15 cellular contexts compared by ENCODE assay signal in genomic region chr6:52369234-52369633, GRCh38. TPM values are rescaled to one million over a fixed set of nuclear protein-coding genes. Genes with fewer than 3 reads are reported as not detected.
DNase-seq lines count a peak whose midpoint lies in the region; ATAC-seq and TF ChIP-seq lines count a peak whose summit lies in the region.
"Had no signal": no experiment of that assay in that cellular context is flagged by ENCODE, and none has a peak within 500 bp of the region (broad histone marks: within the 10 kb centered on the region; RNA-seq: fewer than 3 reads in every experiment).

No MANE protein-coding gene starts in this region.

- H3K4me1 ChIP-seq in liver (ENCODE audit: control insufficient read depth in 4 of 4, insufficient read depth in 4 of 4, low read length in 3 of 4), result peaks cover 4 to 14% (median 7%) of the 10 kb centered on the region in 4 donors
- H3K4me1 ChIP-seq in aorta (ENCODE audit: control insufficient read depth in 1 of 2, insufficient read depth in 2 of 2, low read length in 2 of 2), result no peaks in the 10 kb centered on the region
- H3K4me1 ChIP-seq: BLaER1 had no signal

- H3K36me3 ChIP-seq in liver (ENCODE audit: control insufficient read depth in 4 of 4, insufficient read depth in 3 of 4, low read depth in 1 of 4, low read length in 3 of 4) (no peaks in the 10 kb centered on the region), aorta (ENCODE audit: control insufficient read depth in 1 of 2, insufficient read depth in 2 of 2, low read length in 1 of 2) (no peaks in the 10 kb centered on the region)

- peaks cover 22% of the 10 kb centered on the region for H3K36me3 Mint-ChIP-seq in activated naive CD4-positive, alpha-beta T cell treated with anti-CD3 and anti-CD28 coated beads, Interleukin-2, amount 50 U/mL, for 24 hours

- 57% methylated on average over 2 of the region's 2 CpGs for WGBS in liver
- WGBS in aorta, 2 donors, result 96% methylated on average over 2 of the region's 2 CpGs

- peak overlapping the region; percentile 79 for H3K27ac Mint-ChIP-seq in activated naive CD4-positive, alpha-beta T cell treated with anti-CD3 and anti-CD28 coated beads, Interleukin-2, amount 50 U/mL, for 24 hours
- H3K27ac Mint-ChIP-seq: HFFc6 had no signal

- H3K9me3 Mint-ChIP-seq in activated naive CD4-positive, alpha-beta T cell treated with anti-CD3 and anti-CD28 coated beads, Interleukin-2, amount 50 U/mL, for 24 hours, result no peaks in the 10 kb centered on the region

- no peak for DNase-seq in activated naive CD4-positive, alpha-beta T cell (lab: John Stamatoyannopoulos, UW)
- DNase-seq in aorta (no peak), D341Med (ENCODE audit: low spot score) (no peak)
- DNase-seq: DMS53, GF-D8, HCEC 1CT, HFFc6 had no signal

- no peak for ATAC-seq in aorta (ENCODE audit: low FRiP score)
- ATAC-seq in HG03175 (IDR thresholded peaks at IDR 0.05; ENCODE audit: unreplicated experiment), result no peak
- ATAC-seq: K562 had no signal

- no peak overlapping the region for H3K4me3 Mint-ChIP-seq in activated naive CD4-positive, alpha-beta T cell treated with anti-CD3 and anti-CD28 coated beads, Interleukin-2, amount 50 U/mL, for 24 hours
- H3K4me3 Mint-ChIP-seq: HFFc6 had no signal

- H3K9me3 ChIP-seq in liver (ENCODE audit: control insufficient read depth in 4 of 4, low read length in 3 of 4), result no peaks in the 10 kb centered on the region
- H3K9me3 ChIP-seq in aorta (ENCODE audit: control insufficient read depth, low read length), result no peaks in the 10 kb centered on the region
- H3K9me3 ChIP-seq: BLaER1 had no signal

- TF ChIP-seq RAD21 in liver (IDR thresholded peaks at IDR 0.05), result no peak

- H3K9ac ChIP-seq in liver (ENCODE audit: low read depth in 1 of 2, low read length in 2 of 2), result no peak overlapping the region
- H3K9ac ChIP-seq: BLaER1 had no signal

- no peak overlapping the region for H3K4me3 ChIP-seq in liver (ENCODE audit: low read depth in 1 of 3, low read length in 3 of 3)
- H3K4me3 ChIP-seq in aorta (ENCODE audit: low read length in 2 of 2), result no peak overlapping the region
- H3K4me3 ChIP-seq: BLaER1, K562 had no signal

- peaks cover 87% of the 10 kb centered on the region for H3K4me1 Mint-ChIP-seq in activated naive CD4-positive, alpha-beta T cell treated with anti-CD3 and anti-CD28 coated beads, Interleukin-2, amount 50 U/mL, for 24 hours

- no peaks in the 10 kb centered on the region for H3K27me3 ChIP-seq in liver (ENCODE audit: control insufficient read depth in 4 of 4, insufficient read depth in 4 of 4, low read length in 3 of 4)
- no peaks in the 10 kb centered on the region for H3K27me3 ChIP-seq in aorta (ENCODE audit: control insufficient read depth in 1 of 2, insufficient read depth in 2 of 2, low read length in 1 of 2)
- H3K27me3 ChIP-seq: BLaER1 had no signal

- H3K27ac ChIP-seq in cingulate gyrus (ENCODE audit: low read depth, low read length), result peak overlapping the region; percentile 2
- no peak overlapping the region for H3K27ac ChIP-seq in liver (ENCODE audit: low read depth in 1 of 2, low read length in 2 of 2)
- H3K27ac ChIP-seq in aorta (ENCODE audit: low read depth in 1 of 2, low read length in 2 of 2), result no peak overlapping the region
- H3K27ac ChIP-seq: 22Rv1, BLaER1, HL-60 had no signal

- H3K27me3 Mint-ChIP-seq in activated naive CD4-positive, alpha-beta T cell treated with anti-CD3 and anti-CD28 coated beads, Interleukin-2, amount 50 U/mL, for 24 hours, result no peaks in the 10 kb centered on the region

- intact Hi-C loops in aorta (cut with DNase I), result no loop called here

- TF ChIP-seq CTCF in liver (IDR thresholded peaks at IDR 0.05; ENCODE audit: low read depth, low read length, missing input control), result no peak

TF ChIP-seq in liver, 16 proteins besides CTCF, POLR2A, EP300 and RAD21:
- no peak for TF ChIP-seq FOXA1 (IDR thresholded peaks at IDR 0.05)
- no peak for TF ChIP-seq RXRA (IDR thresholded peaks at IDR 0.05)
- TF ChIP-seq HNF4A (conservative IDR thresholded peaks at IDR 0.05), result peak; percentile 15 to 17
- no peak for TF ChIP-seq TAF1 (conservative IDR thresholded peaks at IDR 0.05)
- TF ChIP-seq FOXA2 (IDR thresholded peaks at IDR 0.05), result no peak
- TF ChIP-seq, protein P1, sequence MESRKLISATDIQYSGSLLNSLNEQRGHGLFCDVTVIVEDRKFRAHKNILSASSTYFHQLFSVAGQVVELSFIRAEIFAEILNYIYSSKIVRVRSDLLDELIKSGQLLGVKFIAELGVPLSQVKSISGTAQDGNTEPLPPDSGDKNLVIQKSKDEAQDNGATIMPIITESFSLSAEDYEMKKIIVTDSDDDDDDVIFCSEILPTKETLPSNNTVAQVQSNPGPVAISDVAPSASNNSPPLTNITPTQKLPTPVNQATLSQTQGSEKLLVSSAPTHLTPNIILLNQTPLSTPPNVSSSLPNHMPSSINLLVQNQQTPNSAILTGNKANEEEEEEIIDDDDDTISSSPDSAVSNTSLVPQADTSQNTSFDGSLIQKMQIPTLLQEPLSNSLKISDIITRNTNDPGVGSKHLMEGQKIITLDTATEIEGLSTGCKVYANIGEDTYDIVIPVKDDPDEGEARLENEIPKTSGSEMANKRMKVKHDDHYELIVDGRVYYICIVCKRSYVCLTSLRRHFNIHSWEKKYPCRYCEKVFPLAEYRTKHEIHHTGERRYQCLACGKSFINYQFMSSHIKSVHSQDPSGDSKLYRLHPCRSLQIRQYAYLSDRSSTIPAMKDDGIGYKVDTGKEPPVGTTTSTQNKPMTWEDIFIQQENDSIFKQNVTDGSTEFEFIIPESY (IDR thresholded peaks at IDR 0.05), result no peak
- TF ChIP-seq YY1 (IDR thresholded peaks at IDR 0.05), result no peak

RNA-seq across cellular contexts. Expression of gene PAQR8, which starts 7.3 kb away (rescaled TPM):
- total RNA-seq in liver (1 to 10 TPM in 1 of 2 donors, under 1 TPM in 1; 0.84 to 3.3 TPM), aorta (1 to 10 TPM; 2.5 to 6.5 TPM)
- polyA plus RNA-seq in liver (under 1 TPM; 0.43 to 0.63 TPM), aorta (1 to 10 TPM; 1.7 to 4.8 TPM)

RNA-seq across cellular contexts. Expression of gene EFHC1, which starts 50.9 kb away (rescaled TPM):
- total RNA-seq in liver, result 10 to 100 TPM in 1 of 2 donors, 1 to 10 TPM in 1; 3.7 to 10.1 TPM
- polyA plus RNA-seq in liver, result 10 to 100 TPM in 1 of 2 donors, 1 to 10 TPM in 1; 3.3 to 11.3 TPM
- 10 to 100 TPM; 13.2 to 29.0 TPM for total RNA-seq in aorta
- 10 to 100 TPM in 1 of 2 donors, 1 to 10 TPM in 1; 3.0 to 51.5 TPM for polyA plus RNA-seq in aorta
